1 cellular context compared by ENCODE assay signal in genomic region chr10:63115732-63116383, GRCh38.
TF ChIP-seq lines count a peak whose summit lies in the region.

No MANE protein-coding gene starts in this region.

TF ChIP-seq in GM23338, 12 proteins besides CTCF, POLR2A, EP300 and RAD21 (continued from another document):
- no peak for TF ChIP-seq ZNF462 (CRISPR knock-in tag; IDR thresholded peaks at IDR 0.05)
- no peak for TF ChIP-seq STAT1 (IDR thresholded peaks at IDR 0.05; ENCODE audit: unreplicated experiment)
- no peak for TF ChIP-seq NANOG (IDR thresholded peaks at IDR 0.05; ENCODE audit: borderline replicate concordance)
- TF ChIP-seq EZH2phosphoT487 (IDR thresholded peaks at IDR 0.05; ENCODE audit: unreplicated experiment) = no peak
- no peak for TF ChIP-seq JUNB (IDR thresholded peaks at IDR 0.05; ENCODE audit: unreplicated experiment)
- TF ChIP-seq ZNF114 (CRISPR knock-in tag; IDR thresholded peaks at IDR 0.05) = no peak
